ENCODE assay signal across 10 cellular contexts in the genomic region with DNA sequence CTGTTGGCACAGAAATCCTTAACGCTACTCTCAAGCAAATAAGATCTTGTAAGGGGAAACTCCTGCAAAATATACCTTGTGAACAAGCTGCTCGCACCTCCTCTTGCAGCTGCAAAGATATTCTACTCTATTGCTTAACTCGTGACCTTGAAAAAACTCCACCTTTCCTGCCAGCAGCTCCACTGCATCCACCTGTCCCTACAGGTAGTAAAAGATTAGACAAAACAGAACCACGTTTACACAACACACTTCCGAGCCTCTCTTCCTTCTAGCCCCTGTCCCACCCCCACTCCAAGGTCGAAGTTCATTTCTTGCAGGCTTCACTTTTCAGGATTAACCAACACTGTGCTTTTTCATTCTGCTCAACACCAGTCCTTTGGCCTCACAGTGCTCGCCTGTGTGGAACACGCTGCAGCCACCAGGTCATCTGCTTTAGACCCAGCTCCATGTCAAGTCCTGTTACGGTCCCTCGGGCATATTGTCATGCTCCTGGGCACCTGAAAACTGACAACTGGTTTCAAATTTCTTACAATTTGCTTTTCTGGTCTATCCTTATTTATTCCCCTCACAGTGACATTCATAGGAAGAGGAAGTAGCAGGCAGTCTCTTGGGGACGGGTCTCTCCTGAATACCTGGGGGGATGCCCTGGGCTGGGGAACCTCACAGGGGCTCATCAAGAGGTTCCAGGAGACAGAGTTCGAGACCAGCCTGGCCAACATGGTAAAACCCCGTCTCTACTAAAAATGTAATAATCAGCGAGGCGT.
DNase-seq lines count a peak whose midpoint lies in the region; ATAC-seq, FAIRE-seq and TF ChIP-seq lines count a peak whose summit lies in the region.
"Had no signal": no experiment of that assay in that cellular context is flagged by ENCODE, and none has a peak within 500 bp of the region (broad histone marks: within the 10 kb centered on the region; RNA-seq: fewer than 3 reads in every experiment).

No MANE protein-coding gene starts in this region.

- CTCF ChIA-PET in activated CD8-positive, alpha-beta T cell treated with anti-CD3 and anti-CD28 coated beads, Interleukin-2, amount 10 ng/mL, durations not matched to agents 7 days and 5 days (lab: Charles Lee) = interaction anchor here (0.7 to 7.7 kb wide), 5 partner anchors 9 to 139 kb away, joined by 3 to 127 read pairs (median 3); no protein-coding TSS in a partner anchor

- TF ChIP-seq POLR2A in thyroid gland (IDR thresholded peaks at IDR 0.05) = peak in 1 of 2 donors; percentile 64

- no peaks in the 10 kb centered on the region for H3K27me3 ChIP-seq in thyroid gland
- H3K27me3 ChIP-seq: cardiac muscle cell had no signal

- H3K27ac Mint-ChIP-seq in activated CD8-positive, alpha-beta T cell treated with anti-CD3 and anti-CD28 coated beads, Interleukin-2, amount 10 ng/mL, durations not matched to agents 7 days and 5 days = peak overlapping the region; percentile 61

- no peaks in the 10 kb centered on the region for H3K9me3 ChIP-seq in kidney (ENCODE audit: control insufficient read depth in 1 of 2, low read length in 2 of 2)
- no peaks in the 10 kb centered on the region for H3K9me3 ChIP-seq in thyroid gland

- peaks cover 56 to 75% of the 10 kb centered on the region in 2 donors for H3K4me1 ChIP-seq in kidney (ENCODE audit: control insufficient read depth in 1 of 2, insufficient read depth in 1 of 2, low read depth in 1 of 2, low read length in 2 of 2)
- peaks cover 75 to 98% of the 10 kb centered on the region in 2 donors for H3K4me1 ChIP-seq in thyroid gland

- no peak for ATAC-seq in activated CD8-positive, alpha-beta T cell treated with anti-CD3 and anti-CD28 coated beads, Interleukin-2, amount 10 ng/mL, durations not matched to agents 7 days and 5 days
- ATAC-seq in HG02759 (IDR thresholded peaks at IDR 0.05; ENCODE audit: unreplicated experiment) = no peak

- TF ChIP-seq CTCF in kidney (IDR thresholded peaks at IDR 0.05; ENCODE audit: borderline replicate concordance, extremely low read depth, insufficient read depth) = no peak
- TF ChIP-seq CTCF in thyroid gland (IDR thresholded peaks at IDR 0.05) = peak in 1 of 6 experiments; percentile 27

- FAIRE-seq in kidney (lab: Jason Lieb, UNC) = no peak
- FAIRE-seq: GM19239 had no signal

- no peaks in the 10 kb centered on the region for H3K27me3 Mint-ChIP-seq in activated CD8-positive, alpha-beta T cell treated with anti-CD3 and anti-CD28 coated beads, Interleukin-2, amount 10 ng/mL, durations not matched to agents 7 days and 5 days (ENCODE audit: low read depth)

- no peak overlapping the region for H3K4me3 ChIP-seq in kidney (ENCODE audit: low read length in 2 of 2)
- no peak overlapping the region for H3K4me3 ChIP-seq in thyroid gland (replicated peaks in 1 of 3)
- H3K4me3 ChIP-seq: cardiac muscle cell had no signal

- peaks cover 80% of the 10 kb centered on the region for H3K4me1 Mint-ChIP-seq in activated CD8-positive, alpha-beta T cell treated with anti-CD3 and anti-CD28 coated beads, Interleukin-2, amount 10 ng/mL, durations not matched to agents 7 days and 5 days (ENCODE audit: low read depth)

- intact Hi-C loops in kidney (cut with DNase I) (loop anchor here (10.0 kb wide), 1 partner anchor 145 kb away; no protein-coding TSS in a partner anchor), thyroid gland (cut with DNase I) (loop anchor here (10.0 kb wide), 2 partner anchors 95 to 615 kb away; no protein-coding TSS in a partner anchor)

- 58 to 63% methylated on average over 15 of the region's 15 CpGs for WGBS in thyroid gland, 2 donors

- POLR2A ChIA-PET in activated CD8-positive, alpha-beta T cell treated with anti-CD3 and anti-CD28 coated beads, Interleukin-2, amount 10 ng/mL, durations not matched to agents 7 days and 5 days (lab: Charles Lee) = no interaction called here

- H3K9me3 Mint-ChIP-seq in activated CD8-positive, alpha-beta T cell treated with anti-CD3 and anti-CD28 coated beads, Interleukin-2, amount 10 ng/mL, durations not matched to agents 7 days and 5 days (ENCODE audit: insufficient read depth) = no peaks in the 10 kb centered on the region

- H3K9ac ChIP-seq in kidney (ENCODE audit: low read length in 2 of 2) = peak overlapping the region in 1 of 2 donors; percentile 70

- H3K36me3 Mint-ChIP-seq in activated CD8-positive, alpha-beta T cell treated with anti-CD3 and anti-CD28 coated beads, Interleukin-2, amount 10 ng/mL, durations not matched to agents 7 days and 5 days (ENCODE audit: low read depth) = peaks cover 75% of the 10 kb centered on the region

- H3K36me3 ChIP-seq in kidney (ENCODE audit: control insufficient read depth in 1 of 2, insufficient read depth in 2 of 2, low read length in 2 of 2) (peaks cover 2 to 8% of the 10 kb centered on the region in 2 donors), thyroid gland (no peaks in the 10 kb centered on the region)
- H3K36me3 ChIP-seq: cardiac muscle cell had no signal

- DNase-seq in activated CD8-positive, alpha-beta memory T cell treated with anti-CD3 and anti-CD28 coated beads for 24 hours = peak; percentile 67
- DNase-seq in activated CD8-positive, alpha-beta memory T cell treated with anti-CD3 and anti-CD28 coated beads, Interleukin-2, amount 50 U/mL, for 4 hours = no peak
- DNase-seq in activated CD8-positive, alpha-beta T cell treated with anti-CD3 and anti-CD28 coated beads, Interleukin-2, amount 10 ng/mL, durations not matched to agents 7 days and 5 days = no peak
- no peak for DNase-seq in kidney
- peak; percentile 52 to 62 for DNase-seq in thyroid gland
- DNase-seq in AG20443 (ENCODE audit: low spot score) = no peak
- DNase-seq in iPS-NIHi7 (ENCODE audit: extremely low spot score) = no peak

- H3K4me3 Mint-ChIP-seq in activated CD8-positive, alpha-beta T cell treated with anti-CD3 and anti-CD28 coated beads, Interleukin-2, amount 10 ng/mL, durations not matched to agents 7 days and 5 days = no peak overlapping the region

- H3K27ac ChIP-seq in kidney (ENCODE audit: low read depth in 2 of 2, low read length in 2 of 2) = peak overlapping the region; percentile 78 to 95
- H3K27ac ChIP-seq in thyroid gland = peak overlapping the region; percentile 99 to 100 (median 100)
- H3K27ac ChIP-seq: cardiac muscle cell had no signal

Comparison
In these comparisons a context has a peak if more than half of its experiments do, and no peak if none do; other contexts are left out.
1. DNase-seq: peak in activated CD8-positive, alpha-beta memory T cell treated with anti-CD3 and anti-CD28 coated beads for 24 hours (single experiment) and thyroid gland (2 of 2); none in activated CD8-positive, alpha-beta memory T cell treated with anti-CD3 and anti-CD28 coated beads, Interleukin-2, amount 50 U/mL, for 4 hours (single experiment), activated CD8-positive, alpha-beta T cell treated with anti-CD3 and anti-CD28 coated beads, Interleukin-2, amount 10 ng/mL, durations not matched to agents 7 days and 5 days (single experiment), kidney (single experiment), AG20443 (single experiment) and iPS-NIHi7 (single experiment).